Comparison of ENCODE assay signal across 1 cellular context in the genomic region with DNA sequence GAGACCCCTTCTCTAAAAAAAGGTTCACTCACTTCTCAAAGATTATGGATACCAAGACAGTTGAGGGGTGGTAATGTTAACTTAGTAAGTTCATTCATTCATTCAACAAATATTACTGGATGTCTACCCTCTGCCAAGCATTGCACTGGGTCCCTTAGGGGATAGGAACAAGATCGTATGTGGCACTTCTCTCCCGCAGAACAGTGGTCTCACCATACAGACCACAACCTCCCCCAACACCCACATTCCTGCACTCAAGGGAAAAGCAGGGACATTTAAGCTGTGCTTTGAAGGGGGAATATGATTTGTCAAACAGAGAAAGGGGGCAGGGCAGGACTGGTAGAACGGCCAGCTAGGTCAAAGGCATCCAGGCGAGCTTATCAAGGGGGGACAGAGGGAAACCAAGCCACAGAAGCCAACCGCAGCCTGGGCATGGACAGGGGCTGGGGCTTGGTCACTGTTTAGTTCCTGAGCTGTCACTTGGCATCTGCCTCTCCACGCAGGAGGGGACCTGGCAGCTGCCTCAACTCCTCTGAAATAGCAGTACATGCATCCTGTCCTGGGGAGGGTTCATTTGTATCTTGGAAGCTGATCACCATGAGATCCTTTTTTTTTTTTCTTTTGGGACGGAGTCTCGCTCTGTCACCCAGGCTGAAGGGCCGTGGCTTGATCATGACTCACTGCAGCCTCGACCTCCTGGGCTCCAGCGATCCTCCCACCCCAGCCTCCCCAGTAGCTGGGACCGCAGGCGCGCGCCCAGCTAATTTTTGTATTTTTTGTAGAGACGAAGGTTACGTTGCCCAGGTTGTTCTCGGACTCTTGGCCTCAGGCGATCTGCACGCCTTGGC.
TF ChIP-seq lines count a peak whose summit lies in the region.

No MANE protein-coding gene starts in this region.

TF ChIP-seq in SK-N-SH, 30 proteins besides CTCF, POLR2A, EP300 and RAD21 (continued from another document):
- TF ChIP-seq REST (IDR thresholded peaks at IDR 0.05; ENCODE audit: low read depth, low read length) (no peak), SMC3 (IDR thresholded peaks at IDR 0.05; ENCODE audit: low read depth, low read length) (no peak), MEF2A (IDR thresholded peaks at IDR 0.05; ENCODE audit: borderline replicate concordance, low read depth) (no peak)
